14 cellular contexts compared by ENCODE assay signal in genomic region chr9:94916956-94917355, GRCh38.
A peak's percentile ranks its signal among the peaks of the same experiment; 100 is the strongest.
DNase-seq lines count a peak whose midpoint lies in the region; ATAC-seq and TF ChIP-seq lines count a peak whose summit lies in the region.
"Had no signal": no experiment of that assay in that cellular context is flagged by ENCODE, and none has a peak within 500 bp of the region (broad histone marks: within the 10 kb centered on the region; RNA-seq: fewer than 3 reads in every experiment).

No MANE protein-coding gene starts in this region.

- H3K4me3 ChIP-seq in HCT116 (replicated peaks in 1 of 2; ENCODE audit: low read depth in 1 of 2, low read length in 2 of 2) (no peak overlapping the region), coronary artery (no peak overlapping the region), trophoblast cell (ENCODE audit: low read depth, low read length) (no peak overlapping the region)
- H3K4me3 ChIP-seq: GM23248 had no signal

- POLR2A ChIA-PET in HCT116 (lab: Charles Lee), result interaction anchor here (1.2 kb wide), 1 partner anchor 56 kb away, joined by 3 read pairs; no protein-coding TSS in a partner anchor

- no peaks in the 10 kb centered on the region for H3K36me3 ChIP-seq in HCT116 (ENCODE audit: control insufficient read depth in 1 of 2, insufficient read depth in 2 of 2, low read length in 2 of 2)
- no peaks in the 10 kb centered on the region for H3K36me3 ChIP-seq in trophoblast cell (ENCODE audit: control insufficient read depth in 1 of 2, insufficient read depth in 2 of 2, low read length in 2 of 2)

- H2BK120ac ChIP-seq in trophoblast cell (ENCODE audit: insufficient read depth, low read length, poor library complexity), result peak overlapping the region; percentile 28

- intact Hi-C loops in HCT116 (cut with micrococcal nuclease), result no loop called here

- H3K79me1 ChIP-seq in trophoblast cell (ENCODE audit: low read length), result peaks cover 54% of the 10 kb centered on the region

- H3K9me3 ChIP-seq in HCT116 (ENCODE audit: control insufficient read depth in 1 of 2, insufficient read depth in 1 of 2, low read depth in 1 of 2, low read length in 2 of 2), result no peaks in the 10 kb centered on the region
- peaks cover 1% of the 10 kb centered on the region for H3K9me3 ChIP-seq in trophoblast cell (ENCODE audit: insufficient read depth, low read depth, low read length)

- DNase-seq in HCT116 (ENCODE audit: low read depth, low spot score) (no peak), NCI-H526 (lab: John Stamatoyannopoulos, UW) (peak; percentile 68 to 79), coronary artery (ENCODE audit: low spot score) (peak; percentile 62), trophoblast cell (peak; percentile 87 to 92), AG08395 (ENCODE audit: low spot score) (no peak), AML-193 (lab: John Stamatoyannopoulos, UW) (no peak)
- DNase-seq in activated CD4-positive, alpha-beta T cell treated with anti-CD3 and anti-CD28 coated beads for 4 hours, result no peak
- DNase-seq: activated CD4-positive, alpha-beta T cell treated with anti-CD3 and anti-CD28 coated beads, Interleukin-2, amount 10 ng/mL, durations not matched to agents 7 days and 5 days; GM23248; Kasumi-1; stimulated activated CD4-positive, alpha-beta T cell treated with anti-CD3 and anti-CD28 coated beads, Interleukin-4, amount 100 ng/mL, for 24 hours; T-helper 2 cell had no signal

- no peak overlapping the region for H3K23ac ChIP-seq in trophoblast cell (ENCODE audit: low read length)

- RAD21 ChIA-PET in HCT116 (lab: Charles Lee; ENCODE audit: low non-redundant PET in 1 of 2, low total read pairs in 2 of 2, uncharacterized antibody in 2 of 2, unreplicated experiment in 2 of 2), result no interaction called here

- H3K9me2 ChIP-seq in HCT116 (ENCODE audit: insufficient read depth), result no peaks in the 10 kb centered on the region

- peak overlapping the region; percentile 61 for H3K14ac ChIP-seq in trophoblast cell (ENCODE audit: low read length)

- no TSS peak for BruUV-seq in HCT116 (replicated peaks; lab: Mats Ljungman, UMichigan)

- no peak for ATAC-seq in HCT116
- ATAC-seq in GM21619 (IDR thresholded peaks at IDR 0.05; ENCODE audit: unreplicated experiment), result no peak
- ATAC-seq: stimulated activated memory B cell treated with anti-CD40 and anti-IgM and Interleukin-4, amounts not matched to agents 10 μg/mL and 1 μg/mL and 100 μg/mL, for 72 hours had no signal

- no peaks in the 10 kb centered on the region for H3K79me2 ChIP-seq in HCT116 (ENCODE audit: insufficient read depth, low read length)
- H3K79me2 ChIP-seq in trophoblast cell (ENCODE audit: control insufficient read depth, insufficient read depth, low read length, poor library complexity), result peaks cover 16% of the 10 kb centered on the region

- peak overlapping the region; percentile 54 for H4K8ac ChIP-seq in trophoblast cell (ENCODE audit: low read depth, low read length)

- no peak overlapping the region for H3K4ac ChIP-seq in trophoblast cell (ENCODE audit: low read depth, low read length)

- no peaks in the 10 kb centered on the region for H4K20me1 ChIP-seq in HCT116 (ENCODE audit: insufficient read depth)

- TF ChIP-seq RAD21 in HCT116 (IDR thresholded peaks at IDR 0.05; ENCODE audit: low read depth), result no peak

- H2BK12ac ChIP-seq in trophoblast cell (ENCODE audit: low read length), result peak overlapping the region; percentile 94

- WGBS in trophoblast cell (ENCODE audit: extremely low coverage, insufficient coverage, insufficient read length), result no CpG with 5 or more reads among the region's 6 CpGs

- TF ChIP-seq CTCF in HCT116 (IDR thresholded peaks at IDR 0.05 in 2 of 3, conservative IDR thresholded peaks at IDR 0.05 in 1 of 3; ENCODE audit: borderline replicate concordance in 1 of 3, insufficient read depth in 1 of 3, low read depth in 2 of 3, low read length in 2 of 3) (no peak), coronary artery (IDR thresholded peaks at IDR 0.05) (no peak)

- H3K4me2 ChIP-seq in HCT116 (ENCODE audit: low read length), result peak overlapping the region; percentile 54
- H3K4me2 ChIP-seq in trophoblast cell (ENCODE audit: low read length), result peak overlapping the region; percentile 11

- H3K4me1 ChIP-seq in HCT116 (ENCODE audit: control insufficient read depth in 1 of 2, insufficient read depth in 2 of 2, low read length in 2 of 2), result peaks cover 92 to 100% of the 10 kb centered on the region in 2 experiments
- peaks cover 46 to 57% of the 10 kb centered on the region in 2 experiments for H3K4me1 ChIP-seq in trophoblast cell (ENCODE audit: control insufficient read depth in 1 of 2, insufficient read depth in 2 of 2, low read length in 2 of 2)

- no peak overlapping the region for H3K27ac ChIP-seq in HCT116 (ENCODE audit: low read depth, low read length)
- H3K27ac ChIP-seq in coronary artery, result peak overlapping the region in 1 of 2 donors; percentile 27
- peak overlapping the region; percentile 48 for H3K27ac ChIP-seq in trophoblast cell (ENCODE audit: low read depth, low read length)
- H3K27ac ChIP-seq: GM23248 had no signal

- TF ChIP-seq POLR2A in HCT116 (IDR thresholded peaks at IDR 0.05; ENCODE audit: borderline replicate concordance, extremely low read depth, insufficient read depth, insufficient read length), result no peak

- CTCF ChIA-PET in HCT116 (lab: Charles Lee), result no interaction called here

- peak overlapping the region; percentile 69 for H3K18ac ChIP-seq in trophoblast cell (ENCODE audit: low read length)

- peak overlapping the region; percentile 75 for H2AK5ac ChIP-seq in trophoblast cell (ENCODE audit: low read length)

- H4K12ac ChIP-seq in trophoblast cell (ENCODE audit: low read depth, low read length), result no peak overlapping the region

- H3K9ac ChIP-seq in HCT116 (ENCODE audit: low read length), result no peak overlapping the region
- no peak overlapping the region for H3K9ac ChIP-seq in trophoblast cell (ENCODE audit: low read length)
- H3K9ac ChIP-seq: GM23248 had no signal

- peak overlapping the region; percentile 34 for H2BK5ac ChIP-seq in trophoblast cell (ENCODE audit: low read depth, low read length, poor library complexity)

- H2AFZ ChIP-seq in HCT116 (ENCODE audit: low read depth, low read length, poor library complexity, severe bottlenecking) (no peak overlapping the region), trophoblast cell (ENCODE audit: insufficient read depth, low read length, poor library complexity) (no peak overlapping the region)
- H2AFZ ChIP-seq: GM23248 had no signal

- H3K27me3 ChIP-seq in HCT116 (ENCODE audit: insufficient read depth, low read length) (no peaks in the 10 kb centered on the region), trophoblast cell (ENCODE audit: insufficient read depth, low read length) (no peaks in the 10 kb centered on the region)

- H4K91ac ChIP-seq in trophoblast cell (ENCODE audit: low read depth, low read length), result peak overlapping the region; percentile 78

TF ChIP-seq in HCT116, 20 proteins besides CTCF, POLR2A, EP300 and RAD21 (continues in another document):
- TF ChIP-seq EZH2phosphoT487 (IDR thresholded peaks at IDR 0.05; ENCODE audit: borderline replicate concordance) (no peak), CBX3 (IDR thresholded peaks at IDR 0.05; ENCODE audit: low read depth) (0 out of 2 replicates have a peak, but pooled peaks have one; percentile 1), ZFX (IDR thresholded peaks at IDR 0.05) (no peak), JUND (IDR thresholded peaks at IDR 0.05) (0 out of 2 replicates have a peak, but pooled peaks have one; percentile 17), FOSL1 (IDR thresholded peaks at IDR 0.05; ENCODE audit: low read depth) (no peak), CEBPB (IDR thresholded peaks at IDR 0.05; ENCODE audit: low read depth) (no peak), YY1 (IDR thresholded peaks at IDR 0.05; ENCODE audit: extremely low read depth, insufficient replicate concordance, low read depth, low read length) (no peak)
- TF ChIP-seq, protein P1, sequence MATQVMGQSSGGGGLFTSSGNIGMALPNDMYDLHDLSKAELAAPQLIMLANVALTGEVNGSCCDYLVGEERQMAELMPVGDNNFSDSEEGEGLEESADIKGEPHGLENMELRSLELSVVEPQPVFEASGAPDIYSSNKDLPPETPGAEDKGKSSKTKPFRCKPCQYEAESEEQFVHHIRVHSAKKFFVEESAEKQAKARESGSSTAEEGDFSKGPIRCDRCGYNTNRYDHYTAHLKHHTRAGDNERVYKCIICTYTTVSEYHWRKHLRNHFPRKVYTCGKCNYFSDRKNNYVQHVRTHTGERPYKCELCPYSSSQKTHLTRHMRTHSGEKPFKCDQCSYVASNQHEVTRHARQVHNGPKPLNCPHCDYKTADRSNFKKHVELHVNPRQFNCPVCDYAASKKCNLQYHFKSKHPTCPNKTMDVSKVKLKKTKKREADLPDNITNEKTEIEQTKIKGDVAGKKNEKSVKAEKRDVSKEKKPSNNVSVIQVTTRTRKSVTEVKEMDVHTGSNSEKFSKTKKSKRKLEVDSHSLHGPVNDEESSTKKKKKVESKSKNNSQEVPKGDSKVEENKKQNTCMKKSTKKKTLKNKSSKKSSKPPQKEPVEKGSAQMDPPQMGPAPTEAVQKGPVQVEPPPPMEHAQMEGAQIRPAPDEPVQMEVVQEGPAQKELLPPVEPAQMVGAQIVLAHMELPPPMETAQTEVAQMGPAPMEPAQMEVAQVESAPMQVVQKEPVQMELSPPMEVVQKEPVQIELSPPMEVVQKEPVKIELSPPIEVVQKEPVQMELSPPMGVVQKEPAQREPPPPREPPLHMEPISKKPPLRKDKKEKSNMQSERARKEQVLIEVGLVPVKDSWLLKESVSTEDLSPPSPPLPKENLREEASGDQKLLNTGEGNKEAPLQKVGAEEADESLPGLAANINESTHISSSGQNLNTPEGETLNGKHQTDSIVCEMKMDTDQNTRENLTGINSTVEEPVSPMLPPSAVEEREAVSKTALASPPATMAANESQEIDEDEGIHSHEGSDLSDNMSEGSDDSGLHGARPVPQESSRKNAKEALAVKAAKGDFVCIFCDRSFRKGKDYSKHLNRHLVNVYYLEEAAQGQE (IDR thresholded peaks at IDR 0.05; ENCODE audit: low read depth), result no peak
- TF ChIP-seq, protein P2, sequence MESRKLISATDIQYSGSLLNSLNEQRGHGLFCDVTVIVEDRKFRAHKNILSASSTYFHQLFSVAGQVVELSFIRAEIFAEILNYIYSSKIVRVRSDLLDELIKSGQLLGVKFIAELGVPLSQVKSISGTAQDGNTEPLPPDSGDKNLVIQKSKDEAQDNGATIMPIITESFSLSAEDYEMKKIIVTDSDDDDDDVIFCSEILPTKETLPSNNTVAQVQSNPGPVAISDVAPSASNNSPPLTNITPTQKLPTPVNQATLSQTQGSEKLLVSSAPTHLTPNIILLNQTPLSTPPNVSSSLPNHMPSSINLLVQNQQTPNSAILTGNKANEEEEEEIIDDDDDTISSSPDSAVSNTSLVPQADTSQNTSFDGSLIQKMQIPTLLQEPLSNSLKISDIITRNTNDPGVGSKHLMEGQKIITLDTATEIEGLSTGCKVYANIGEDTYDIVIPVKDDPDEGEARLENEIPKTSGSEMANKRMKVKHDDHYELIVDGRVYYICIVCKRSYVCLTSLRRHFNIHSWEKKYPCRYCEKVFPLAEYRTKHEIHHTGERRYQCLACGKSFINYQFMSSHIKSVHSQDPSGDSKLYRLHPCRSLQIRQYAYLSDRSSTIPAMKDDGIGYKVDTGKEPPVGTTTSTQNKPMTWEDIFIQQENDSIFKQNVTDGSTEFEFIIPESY (IDR thresholded peaks at IDR 0.05; ENCODE audit: extremely low read depth, insufficient replicate concordance, low read length), result no peak

Comparison
In these comparisons a context has a peak if more than half of its experiments do, and no peak if none do; other contexts are left out.
1. DNase-seq: peak in NCI-H526 (2 of 2), coronary artery (single experiment) and trophoblast cell (2 of 2); none in HCT116 (single experiment), activated CD4-positive, alpha-beta T cell treated with anti-CD3 and anti-CD28 coated beads for 4 hours (0 of 2), AG08395 (single experiment) and AML-193 (0 of 2).